Comparison of ENCODE assay signal across 8 cellular contexts in the genomic region with DNA sequence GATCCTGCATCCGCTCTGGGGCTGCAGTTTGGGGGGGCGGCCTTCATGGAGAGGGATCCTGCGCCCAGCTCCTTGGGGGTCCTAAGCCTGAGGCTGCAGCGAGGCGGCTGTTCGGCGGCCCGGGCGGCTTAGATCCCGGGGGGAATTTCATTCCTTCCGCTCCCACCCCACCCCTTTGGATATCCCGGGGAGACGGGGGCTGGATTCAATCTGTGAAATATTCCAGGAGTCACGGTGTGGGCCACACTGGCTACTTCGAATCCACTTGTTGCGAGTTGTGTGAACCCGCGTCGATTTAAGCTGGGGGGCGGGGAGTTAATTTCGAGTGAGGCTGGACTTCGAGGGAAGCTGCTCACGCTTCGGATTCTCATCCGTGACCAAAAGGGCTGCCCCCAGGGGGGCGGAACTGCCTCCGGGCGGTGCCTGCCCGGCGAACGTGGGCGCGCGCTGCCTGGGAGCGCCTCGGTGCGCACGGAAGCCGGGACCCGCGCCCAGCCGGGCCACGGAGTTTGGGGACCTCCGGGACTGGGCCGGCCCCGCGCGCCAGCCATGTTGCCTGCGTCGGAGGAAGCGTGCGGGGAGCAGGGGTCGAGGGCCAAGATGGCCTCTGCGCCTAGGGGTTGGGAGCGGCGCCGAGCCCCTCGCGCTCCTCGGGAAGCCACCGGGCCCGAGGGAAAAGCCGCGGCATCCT. TPM values are rescaled to one million over a fixed set of nuclear protein-coding genes. Genes with fewer than 3 reads are reported as not detected.
DNase-seq lines count a peak whose midpoint lies in the region; ATAC-seq and TF ChIP-seq lines count a peak whose summit lies in the region.

No MANE protein-coding gene starts in this region.

- ATAC-seq in heart right ventricle = peak; percentile 37 to 69 (median 52)
- ATAC-seq in HG02642 (IDR thresholded peaks at IDR 0.05; ENCODE audit: poor library complexity, unreplicated experiment) = no peak
- ATAC-seq in HG02973 (IDR thresholded peaks at IDR 0.05; ENCODE audit: unreplicated experiment) = no peak

- H3K36me3 Mint-ChIP-seq in activated T-helper 1 cell treated with anti-CD3 and anti-CD28 coated beads, Interleukin-12 subunit alpha, Interleukin-12 subunit beta, Interleukin-2, Interleukin-4 antibody, amounts not matched to agents 30 ng/mL and 10 ng/mL and 1 ng/mL, durations not matched to agents 14 hours and 24 hours and 36 hours (ENCODE audit: low read depth) = no peaks in the 10 kb centered on the region
- peaks cover 4% of the 10 kb centered on the region for H3K36me3 Mint-ChIP-seq in progenitor cell of endocrine pancreas (ENCODE audit: insufficient read depth)

- no peak overlapping the region for H3K27ac Mint-ChIP-seq in activated T-helper 1 cell treated with anti-CD3 and anti-CD28 coated beads, Interleukin-12 subunit alpha, Interleukin-12 subunit beta, Interleukin-2, Interleukin-4 antibody, amounts not matched to agents 30 ng/mL and 10 ng/mL and 1 ng/mL, durations not matched to agents 14 hours and 24 hours and 36 hours
- H3K27ac Mint-ChIP-seq in progenitor cell of endocrine pancreas = peak overlapping the region; percentile 99

- H3K4me3 Mint-ChIP-seq in activated T-helper 1 cell treated with anti-CD3 and anti-CD28 coated beads, Interleukin-12 subunit alpha, Interleukin-12 subunit beta, Interleukin-2, Interleukin-4 antibody, amounts not matched to agents 30 ng/mL and 10 ng/mL and 1 ng/mL, durations not matched to agents 14 hours and 24 hours and 36 hours = peak overlapping the region; percentile 51
- peak overlapping the region; percentile 91 for H3K4me3 Mint-ChIP-seq in progenitor cell of endocrine pancreas (ENCODE audit: low read depth)

- WGBS in HUES64 = under 1% methylated on average over 58 of the region's 64 CpGs
- WGBS in heart right ventricle, 2 donors = 0 to 1% methylated on average over 64 of the region's 64 CpGs

- peaks cover 64% of the 10 kb centered on the region for H3K27me3 Mint-ChIP-seq in activated T-helper 1 cell treated with anti-CD3 and anti-CD28 coated beads, Interleukin-12 subunit alpha, Interleukin-12 subunit beta, Interleukin-2, Interleukin-4 antibody, amounts not matched to agents 30 ng/mL and 10 ng/mL and 1 ng/mL, durations not matched to agents 14 hours and 24 hours and 36 hours (ENCODE audit: insufficient read depth)
- no peaks in the 10 kb centered on the region for H3K27me3 Mint-ChIP-seq in progenitor cell of endocrine pancreas

- peak overlapping the region; percentile 90 for H3K9ac ChIP-seq in HUES64 (ENCODE audit: low read depth, low read length)

- H3K27ac ChIP-seq in HUES64 (ENCODE audit: low read depth, low read length) (peak overlapping the region; percentile 84), heart right ventricle (peak overlapping the region in 2 of 10 donors; percentile 16 to 58)

- H3K9me3 ChIP-seq in HUES64 (ENCODE audit: insufficient read depth, low read depth, low read length) (no peaks in the 10 kb centered on the region), heart right ventricle (no peaks in the 10 kb centered on the region)

- H3K4me3 ChIP-seq in HUES64 (ENCODE audit: low read length) = peak overlapping the region; percentile 97
- H3K4me3 ChIP-seq in heart right ventricle = peak overlapping the region; percentile 54 to 72 (median 64)

- peaks cover 19% of the 10 kb centered on the region; the same call in 1 of the 2 replicates for H3K27me3 ChIP-seq in HUES64 (ENCODE audit: insufficient read depth, low read length)
- H3K27me3 ChIP-seq in heart right ventricle = peaks cover 0 to 63% (median 55%) of the 10 kb centered on the region in 7 donors

- no peaks in the 10 kb centered on the region for H3K4me1 Mint-ChIP-seq in activated T-helper 1 cell treated with anti-CD3 and anti-CD28 coated beads, Interleukin-12 subunit alpha, Interleukin-12 subunit beta, Interleukin-2, Interleukin-4 antibody, amounts not matched to agents 30 ng/mL and 10 ng/mL and 1 ng/mL, durations not matched to agents 14 hours and 24 hours and 36 hours (ENCODE audit: low read depth)
- H3K4me1 Mint-ChIP-seq in progenitor cell of endocrine pancreas (ENCODE audit: low read depth) = peaks cover 55% of the 10 kb centered on the region

- no peaks in the 10 kb centered on the region for H3K9me3 Mint-ChIP-seq in activated T-helper 1 cell treated with anti-CD3 and anti-CD28 coated beads, Interleukin-12 subunit alpha, Interleukin-12 subunit beta, Interleukin-2, Interleukin-4 antibody, amounts not matched to agents 30 ng/mL and 10 ng/mL and 1 ng/mL, durations not matched to agents 14 hours and 24 hours and 36 hours
- H3K9me3 Mint-ChIP-seq in progenitor cell of endocrine pancreas (ENCODE audit: low read depth) = no peaks in the 10 kb centered on the region

- TF ChIP-seq CTCF in heart right ventricle (IDR thresholded peaks at IDR 0.05) = no peak
- no peak for TF ChIP-seq CTCF in progenitor cell of endocrine pancreas (IDR thresholded peaks at IDR 0.05; ENCODE audit: unreplicated experiment)

- H3K4me1 ChIP-seq in HUES64 (ENCODE audit: insufficient read depth, low read length) (peaks cover 30% of the 10 kb centered on the region), heart right ventricle (peaks cover 3 to 26% (median 20%) of the 10 kb centered on the region in 9 donors)

- intact Hi-C loops in activated T-helper 1 cell treated with anti-CD3 and anti-CD28 coated beads, Interleukin-12 subunit alpha, Interleukin-12 subunit beta, Interleukin-2, Interleukin-4 antibody, amounts not matched to agents 30 ng/mL and 10 ng/mL and 1 ng/mL, durations not matched to agents 14 hours and 24 hours and 36 hours (cut with micrococcal nuclease) = no loop called here
- intact Hi-C loops in heart right ventricle (cut with DNase I) = no loop called here

- peak; percentile 10 for DNase-seq in NCI-H2171 (lab: John Stamatoyannopoulos, UW)
- no peak for DNase-seq in NCI-H2171 treated with DMSO at 0.1 percent for 48 hours (lab: John Stamatoyannopoulos, UW)
- DNase-seq in activated T-helper 1 cell treated with anti-CD3 and anti-CD28 coated beads, Interleukin-12 subunit alpha, Interleukin-12 subunit beta, Interleukin-2, Interleukin-4 antibody, amounts not matched to agents 30 ng/mL and 10 ng/mL and 1 ng/mL, durations not matched to agents 14 hours and 24 hours and 36 hours (ENCODE audit: low spot score) = no peak
- peak in 1 of 2 donors; percentile 7 for DNase-seq in heart right ventricle
- DNase-seq in progenitor cell of endocrine pancreas (ENCODE audit: low spot score, unreplicated experiment) = peak; percentile 34

- H3K36me3 ChIP-seq in HUES64 (ENCODE audit: insufficient read depth, low read length) (no peaks in the 10 kb centered on the region), heart right ventricle (no peaks in the 10 kb centered on the region)

RNA-seq across cellular contexts. Expression of a gene that starts 0.8 kb away (rescaled TPM):
- polyA plus RNA-seq in HUES64 (2013, experiment 1 of 2) = 25.3 TPM
- 29.2 TPM for polyA plus RNA-seq in HUES64 (2013, experiment 2 of 2)
- total RNA-seq in activated T-helper 1 cell treated with anti-CD3 and anti-CD28 coated beads, Interleukin-12 subunit alpha, Interleukin-12 subunit beta, Interleukin-2, Interleukin-4 antibody, amounts not matched to agents 30 ng/mL and 10 ng/mL and 1 ng/mL, durations not matched to agents 14 hours and 24 hours and 36 hours = 0.10 and 0.12 TPM in 2 replicates
- total RNA-seq in heart right ventricle (1 to 10 TPM in 9 of 10 donors, under 1 TPM in 1; 0.98 to 3.1 (median 1.9) TPM), progenitor cell of endocrine pancreas (131 and 143 TPM in 2 replicates)
- 1 to 10 TPM in 1 of 2 donors, under 1 TPM in 1; 0.30 to 6.5 TPM for polyA plus RNA-seq in heart right ventricle

Comparison
In these comparisons a context has a peak if more than half of its experiments do, and no peak if none do; other contexts are left out.
1. DNase-seq: peak in NCI-H2171 (single experiment) and progenitor cell of endocrine pancreas (single experiment); none in NCI-H2171 treated with DMSO at 0.1 percent for 48 hours (single experiment) and activated T-helper 1 cell treated with anti-CD3 and anti-CD28 coated beads, Interleukin-12 subunit alpha, Interleukin-12 subunit beta, Interleukin-2, Interleukin-4 antibody, amounts not matched to agents 30 ng/mL and 10 ng/mL and 1 ng/mL, durations not matched to agents 14 hours and 24 hours and 36 hours (single experiment).
2. ATAC-seq: peak in heart right ventricle (8 of 8); none in HG02642 (single experiment) and HG02973 (single experiment).
3. RNA of a gene that starts 0.8 kb away (total RNA-seq): 131 to 143 TPM in progenitor cell of endocrine pancreas; 0.98 to 3.1 TPM in heart right ventricle and 0.10 to 0.12 TPM in activated T-helper 1 cell treated with anti-CD3 and anti-CD28 coated beads, Interleukin-12 subunit alpha, Interleukin-12 subunit beta, Interleukin-2, Interleukin-4 antibody, amounts not matched to agents 30 ng/mL and 10 ng/mL and 1 ng/mL, durations not matched to agents 14 hours and 24 hours and 36 hours; every median in the first group is over 10 times any median in the second.